Comparison of ENCODE assay signal across 24 cellular contexts in genomic region chr1:204198978-204199340, GRCh38. TPM values are rescaled to one million over a fixed set of nuclear protein-coding genes. Genes with fewer than 3 reads are reported as not detected.
DNase-seq lines count a peak whose midpoint lies in the region; ATAC-seq, FAIRE-seq and TF ChIP-seq lines count a peak whose summit lies in the region.
"Had no signal": no experiment of that assay in that cellular context is flagged by ENCODE, and none has a peak within 500 bp of the region (broad histone marks: within the 10 kb centered on the region; RNA-seq: fewer than 3 reads in every experiment).

No MANE protein-coding gene starts in this region.

- H3K27ac ChIP-seq in CD8-positive, alpha-beta T cell (ENCODE audit: low read depth, low read length) = no peak overlapping the region
- H3K27ac ChIP-seq in PC-3 (ENCODE audit: low read length) (peak overlapping the region; percentile 73), endothelial cell of umbilical vein (ENCODE audit: insufficient read depth, low read depth, low read length) (peak overlapping the region; percentile 87), trophoblast cell (ENCODE audit: low read depth, low read length) (peak overlapping the region; percentile 83)
- H3K27ac ChIP-seq: thoracic aorta had no signal

- peak overlapping the region; percentile 47 for H3K4ac ChIP-seq in trophoblast cell (ENCODE audit: low read depth, low read length)

- POLR2A ChIA-PET in CD8-positive, alpha-beta T cell (lab: Charles Lee) = interaction anchor here (0.8 kb wide), 1 partner anchor 183 kb away, joined by 3 read pairs; no protein-coding TSS in a partner anchor
- POLR2A ChIA-PET in PC-3 (lab: Charles Lee; ENCODE audit: unreplicated experiment) = interaction anchor here (0.8 to 1.3 kb wide), 3 partner anchors 19 to 317 kb away, joined by 3 to 6 read pairs (median 5); partner anchors contain the start of gene MDM4
- POLR2A ChIA-PET in endothelial cell of umbilical vein (lab: Charles Lee) = interaction anchor here (1.8 kb wide), 1 partner anchor 9 kb away, joined by 5 read pairs; no protein-coding TSS in a partner anchor

- no peak overlapping the region for H3K23ac ChIP-seq in trophoblast cell (ENCODE audit: low read length)

- H4K12ac ChIP-seq in trophoblast cell (ENCODE audit: low read depth, low read length) = peak overlapping the region; percentile 70

- no peak for FAIRE-seq in endothelial cell of umbilical vein (lab: Jason Lieb, UNC)

- H3K9me2 ChIP-seq in PC-3 (replicated peaks; ENCODE audit: low read length) = no peaks in the 10 kb centered on the region

- H3K18ac ChIP-seq in trophoblast cell (ENCODE audit: low read length) = peak overlapping the region; percentile 45

- peak overlapping the region; percentile 39 for H3K27ac Mint-ChIP-seq in CD8-positive, alpha-beta T cell
- H3K27ac Mint-ChIP-seq: activated CD4-positive, alpha-beta memory T cell treated with anti-CD3 and anti-CD28 coated beads for 36 hours; immature natural killer cell; natural killer cell had no signal

- no peak overlapping the region for H3K4me3 ChIP-seq in CD8-positive, alpha-beta T cell (ENCODE audit: low read depth, low read length)
- no peak overlapping the region for H3K4me3 ChIP-seq in PC-3 (ENCODE audit: low read length)
- H3K4me3 ChIP-seq in endothelial cell of umbilical vein (replicated peaks in 1 of 3; ENCODE audit: insufficient read depth in 1 of 3, low read depth in 1 of 3, low read length in 3 of 3) = no peak overlapping the region
- no peak overlapping the region for H3K4me3 ChIP-seq in trophoblast cell (ENCODE audit: low read depth, low read length)
- no peak overlapping the region for H3K4me3 ChIP-seq in foreskin fibroblast (ENCODE audit: low read depth in 1 of 2, low read length in 2 of 2)
- H3K4me3 ChIP-seq: lung, thoracic aorta had no signal

- BruUV-seq in PC-3 (replicated peaks; lab: Mats Ljungman, UMichigan) (TSS peak; percentile 81), endothelial cell of umbilical vein (replicated peaks; lab: Mats Ljungman, UMichigan) (no TSS peak)

- WGBS in trophoblast cell (ENCODE audit: extremely low coverage, insufficient coverage, insufficient read length) = no CpG with 5 or more reads among the region's 9 CpGs

- peak overlapping the region; percentile 70 for H2AK5ac ChIP-seq in trophoblast cell (ENCODE audit: low read length)

- no peak for TF ChIP-seq POLR2A in endothelial cell of umbilical vein (IDR thresholded peaks at IDR 0.05; ENCODE audit: low read depth, low read length)

- H3K4me3 Mint-ChIP-seq in CD8-positive, alpha-beta T cell = no peak overlapping the region
- H3K4me3 Mint-ChIP-seq: activated CD4-positive, alpha-beta memory T cell treated with anti-CD3 and anti-CD28 coated beads for 36 hours; immature natural killer cell; natural killer cell had no signal

- H3K27me3 ChIP-seq in CD8-positive, alpha-beta T cell (ENCODE audit: insufficient read depth, low read length) = no peaks in the 10 kb centered on the region
- H3K27me3 ChIP-seq in PC-3 (ENCODE audit: low read length) (no peaks in the 10 kb centered on the region), endothelial cell of umbilical vein (ENCODE audit: control insufficient read depth in 2 of 2, insufficient read depth in 2 of 2, low read length in 2 of 2) (no peaks in the 10 kb centered on the region), trophoblast cell (ENCODE audit: insufficient read depth, low read length) (no peaks in the 10 kb centered on the region)

- H3K14ac ChIP-seq in trophoblast cell (ENCODE audit: low read length) = peak overlapping the region; percentile 60

- peak overlapping the region; percentile 37 for H3K9ac ChIP-seq in PC-3 (ENCODE audit: low read length)
- H3K9ac ChIP-seq in endothelial cell of umbilical vein (replicated peaks; ENCODE audit: extremely low read depth, insufficient read depth, low read length) = peak overlapping the region; percentile 64
- no peak overlapping the region for H3K9ac ChIP-seq in trophoblast cell (ENCODE audit: low read length)

- dilution Hi-C loops in endothelial cell of umbilical vein (cut with MboI; ENCODE audit: extremely low pct_ligation_motif_present, low sequenced_read_pairs) = no loop called here

- peaks cover 18% of the 10 kb centered on the region for H3K79me1 ChIP-seq in trophoblast cell (ENCODE audit: low read length)

- TF ChIP-seq CTCF in CD8-positive, alpha-beta T cell (IDR thresholded peaks at IDR 0.05) = no peak
- TF ChIP-seq CTCF in PC-3 (conservative IDR thresholded peaks at IDR 0.05; ENCODE audit: low read depth, low read length) = no peak
- TF ChIP-seq CTCF in endothelial cell of umbilical vein (IDR thresholded peaks at IDR 0.05; ENCODE audit: extremely low read depth in 1 of 2, insufficient read depth in 1 of 2, low read depth in 1 of 2, low read length in 2 of 2) = no peak
- no peak for TF ChIP-seq CTCF in foreskin fibroblast (IDR thresholded peaks at IDR 0.05; ENCODE audit: low read depth, low read length)

- H3K4me2 ChIP-seq in PC-3 (ENCODE audit: low read length) = peak overlapping the region; percentile 63
- peak overlapping the region; percentile 5 for H3K4me2 ChIP-seq in endothelial cell of umbilical vein (ENCODE audit: insufficient read depth, low read length)
- peak overlapping the region; percentile 25 for H3K4me2 ChIP-seq in trophoblast cell (ENCODE audit: low read length)

- H3F3A ChIP-seq in PC-3 (ENCODE audit: low read length, unreplicated experiment) = no peaks in the 10 kb centered on the region

- H4K20me1 ChIP-seq in PC-3 (ENCODE audit: low read length) (no peaks in the 10 kb centered on the region), endothelial cell of umbilical vein (replicated peaks; ENCODE audit: control insufficient read depth, extremely low read depth, insufficient read depth, low read length) (no peaks in the 10 kb centered on the region)

- peak overlapping the region; percentile 87 for H2BK120ac ChIP-seq in trophoblast cell (ENCODE audit: insufficient read depth, low read length, poor library complexity)

- peak overlapping the region; percentile 80 for H2BK5ac ChIP-seq in trophoblast cell (ENCODE audit: low read depth, low read length, poor library complexity)

- no peaks in the 10 kb centered on the region for H3K36me3 Mint-ChIP-seq in CD8-positive, alpha-beta T cell
- H3K36me3 Mint-ChIP-seq: activated CD4-positive, alpha-beta memory T cell treated with anti-CD3 and anti-CD28 coated beads for 36 hours; immature natural killer cell; natural killer cell had no signal

- H3K4me1 Mint-ChIP-seq in CD8-positive, alpha-beta T cell (ENCODE audit: low read depth) = peaks cover 17% of the 10 kb centered on the region

- H3K79me2 ChIP-seq in PC-3 (ENCODE audit: low read length) = no peaks in the 10 kb centered on the region
- no peaks in the 10 kb centered on the region for H3K79me2 ChIP-seq in endothelial cell of umbilical vein (ENCODE audit: control insufficient read depth, insufficient read depth, low read length)
- H3K79me2 ChIP-seq in trophoblast cell (ENCODE audit: control insufficient read depth, insufficient read depth, low read length, poor library complexity) = peaks cover 2% of the 10 kb centered on the region

- H2AFZ ChIP-seq in PC-3 (ENCODE audit: low read length) (peak overlapping the region; percentile 55; the same call in 1 of the 2 replicates), endothelial cell of umbilical vein (ENCODE audit: low read depth, low read length) (peak overlapping the region; percentile 25), trophoblast cell (ENCODE audit: insufficient read depth, low read length, poor library complexity) (peak overlapping the region; percentile 66)

- CTCF ChIA-PET in CD8-positive, alpha-beta T cell (lab: Charles Lee) = interaction anchor here (1.0 to 2.2 kb wide), 5 partner anchors 8 to 165 kb away, joined by 3 to 17 read pairs (median 7); no protein-coding TSS in a partner anchor
- CTCF ChIA-PET in PC-3 (lab: Charles Lee) (interaction anchor here (0.5 to 2.4 kb wide), 12 partner anchors 8 to 341 kb away, joined by 3 to 70 read pairs (median 6); partner anchors contain the start of genes GOLT1A and REN), endothelial cell of umbilical vein (lab: Charles Lee) (interaction anchor here (0.9 to 11.0 kb wide), 10 partner anchors 8 to 338 kb away, joined by 3 to 770 read pairs (median 6); partner anchors contain the start of genes GOLT1A, REN and SNRPE)

- H3K27me3 Mint-ChIP-seq in CD8-positive, alpha-beta T cell (ENCODE audit: low read depth) = peaks cover 4% of the 10 kb centered on the region

- intact Hi-C loops in CD8-positive, alpha-beta T cell (cut with DNase I, micrococcal nuclease) = no loop called here
- intact Hi-C loops in PC-3 (cut with micrococcal nuclease) = loop anchor here (1.0 to 2.0 kb wide), 4 partner anchors 28 to 338 kb away; partner anchors contain the start of gene SNRPE
- intact Hi-C loops in endothelial cell of umbilical vein (cut with micrococcal nuclease) = loop anchor here (1.0 to 2.0 kb wide), 5 partner anchors 9 to 338 kb away; partner anchors contain the start of gene SNRPE

- peak overlapping the region; percentile 80 for H2BK12ac ChIP-seq in trophoblast cell (ENCODE audit: low read length)

- no peaks in the 10 kb centered on the region for H3K9me3 Mint-ChIP-seq in CD8-positive, alpha-beta T cell
- H3K9me3 Mint-ChIP-seq: activated CD4-positive, alpha-beta memory T cell treated with anti-CD3 and anti-CD28 coated beads for 36 hours; immature natural killer cell; natural killer cell had no signal

- no peaks in the 10 kb centered on the region for H3K9me1 ChIP-seq in endothelial cell of umbilical vein (replicated peaks; ENCODE audit: control insufficient read depth, extremely low read depth, insufficient read depth, low read length)

- H4K8ac ChIP-seq in trophoblast cell (ENCODE audit: low read depth, low read length) = peak overlapping the region; percentile 83

- no peak for DNase-seq in CD8-positive, alpha-beta T cell
- DNase-seq in PC-3 (no peak), endothelial cell of umbilical vein (ENCODE audit: low read depth, low spot score) (no peak), trophoblast cell (peak; percentile 6 to 23), SIG-M5 treated with dmso at 0.1 percent for 504 hours (lab: John Stamatoyannopoulos, UW; ENCODE audit: unreplicated experiment) (no peak), foreskin fibroblast (no peak), cerebellar cortex (ENCODE audit: low spot score) (no peak)
- DNase-seq: activated CD4-positive, alpha-beta memory T cell treated with anti-CD3 and anti-CD28 coated beads for 36 hours; activated naive CD4-positive, alpha-beta T cell; activated T-cell treated with anti-CD3 and anti-CD28 coated beads for 4 hours; cerebellar nuclear complex; effector CD8-positive, alpha-beta T cell; immature natural killer cell; Karpas-422; natural killer cell; NCI-H2029 treated with DMSO at 0.1 percent for 48 hours; SHP77; stimulated activated CD4-positive, alpha-beta T cell treated with anti-CD3 and anti-CD28 coated beads, Interleukin-12 subunit alpha, Interleukin-12 subunit beta, amount 100 ng/mL, for 4 hours; T-helper 2 cell had no signal

- no peaks in the 10 kb centered on the region for H3K36me3 ChIP-seq in CD8-positive, alpha-beta T cell (ENCODE audit: insufficient read depth, low read length)
- H3K36me3 ChIP-seq in PC-3 (ENCODE audit: low read depth, low read length) (no peaks in the 10 kb centered on the region), endothelial cell of umbilical vein (ENCODE audit: control insufficient read depth in 2 of 2, extremely low read depth in 1 of 2, insufficient read depth in 2 of 2, low read length in 2 of 2) (no peaks in the 10 kb centered on the region), trophoblast cell (ENCODE audit: control insufficient read depth in 1 of 2, insufficient read depth in 2 of 2, low read length in 2 of 2) (no peaks in the 10 kb centered on the region)
- H3K36me3 ChIP-seq: thoracic aorta had no signal

- ATAC-seq in CD8-positive, alpha-beta T cell = no peak
- ATAC-seq in PC-3 (peak; percentile 4), HG02763 (IDR thresholded peaks at IDR 0.05; ENCODE audit: unreplicated experiment) (no peak)
- ATAC-seq: natural killer cell had no signal

- H4K91ac ChIP-seq in trophoblast cell (ENCODE audit: low read depth, low read length) = peak overlapping the region; percentile 80

- H3K4me1 ChIP-seq in CD8-positive, alpha-beta T cell (ENCODE audit: insufficient read depth, low read length) = peaks cover 8% of the 10 kb centered on the region
- H3K4me1 ChIP-seq in PC-3 (ENCODE audit: insufficient read depth, low read length) = peaks cover 37% of the 10 kb centered on the region
- H3K4me1 ChIP-seq in endothelial cell of umbilical vein (ENCODE audit: control insufficient read depth, extremely low read depth, insufficient read depth, low read length) = peaks cover 32% of the 10 kb centered on the region
- peaks cover 26 to 30% of the 10 kb centered on the region in 2 experiments for H3K4me1 ChIP-seq in trophoblast cell (ENCODE audit: control insufficient read depth in 1 of 2, insufficient read depth in 2 of 2, low read length in 2 of 2)

- H3K9me3 ChIP-seq in CD8-positive, alpha-beta T cell (ENCODE audit: low read length) = no peaks in the 10 kb centered on the region
- H3K9me3 ChIP-seq in PC-3 (ENCODE audit: low read length) = no peaks in the 10 kb centered on the region
- no peaks in the 10 kb centered on the region for H3K9me3 ChIP-seq in endothelial cell of umbilical vein (replicated peaks; ENCODE audit: control insufficient read depth, insufficient read depth, low read length)
- H3K9me3 ChIP-seq in trophoblast cell (ENCODE audit: insufficient read depth, low read depth, low read length) = peaks cover 5% of the 10 kb centered on the region
- H3K9me3 ChIP-seq: thoracic aorta had no signal

RNA-seq across cellular contexts. Expression of gene KISS1, which starts 2.7 kb away (rescaled TPM):
- not detected for total RNA-seq in CD8-positive, alpha-beta T cell
- total RNA-seq in PC-3 (2014; rRNA removed) (6.0 and 12.3 TPM in 2 replicates), endothelial cell of umbilical vein (1.00 and 3.9 TPM in 2 replicates)
- polyA plus RNA-seq in endothelial cell of umbilical vein = 0.22 and 0.60 TPM in 2 replicates
- polyA plus RNA-seq in endothelial cell of umbilical vein (2011; cell fraction: cytosol; rRNA removed) = 0.32 TPM in 1 of 2 replicates, not detected in the other
- polyA plus RNA-seq in endothelial cell of umbilical vein (2011; cell fraction: nucleus; rRNA removed) = not detected in 2 replicates
- 0.47 and 0.87 TPM in 2 replicates for polyA plus RNA-seq in endothelial cell of umbilical vein (2012)
- not detected in 2 replicates for polyA minus RNA-seq in endothelial cell of umbilical vein
- polyA minus RNA-seq in endothelial cell of umbilical vein (2011; cell fraction: cytosol; rRNA and poly(A)+ RNA removed) = not detected
- polyA minus RNA-seq in endothelial cell of umbilical vein (2011; cell fraction: nucleus; rRNA and poly(A)+ RNA removed) = not detected in 2 replicates
- 0.08 TPM in 1 of 2 replicates, not detected in the other for polyA plus RNA-seq in trophoblast cell (2013)
- total RNA-seq: activated CD4-positive, alpha-beta memory T cell treated with anti-CD3 and anti-CD28 coated beads for 36 hours; lung; natural killer cell; thoracic aorta had no signal
- polyA plus RNA-seq: immature natural killer cell had no signal

RNA-seq across cellular contexts. Expression of gene GOLT1A, which starts 14.8 kb away (rescaled TPM):
- total RNA-seq in CD8-positive, alpha-beta T cell = not detected
- total RNA-seq in PC-3 (2014; rRNA removed) = 4.9 and 13.3 TPM in 2 replicates
- not detected in 2 replicates for total RNA-seq in endothelial cell of umbilical vein
- not detected in 2 replicates for polyA plus RNA-seq in endothelial cell of umbilical vein
- polyA plus RNA-seq in endothelial cell of umbilical vein (2011; cell fraction: cytosol; rRNA removed) = not detected in 2 replicates
- not detected in 2 replicates for polyA plus RNA-seq in endothelial cell of umbilical vein (2011; cell fraction: nucleus; rRNA removed)
- polyA plus RNA-seq in endothelial cell of umbilical vein (2012) = not detected in 2 replicates
- polyA minus RNA-seq in endothelial cell of umbilical vein = not detected in 2 replicates
- not detected for polyA minus RNA-seq in endothelial cell of umbilical vein (2011; cell fraction: cytosol; rRNA and poly(A)+ RNA removed)
- polyA minus RNA-seq in endothelial cell of umbilical vein (2011; cell fraction: nucleus; rRNA and poly(A)+ RNA removed) = not detected in 2 replicates
- 0.74 and 0.76 TPM in 2 replicates for polyA plus RNA-seq in trophoblast cell (2013)
- total RNA-seq: Daoy, natural killer cell, thoracic aorta had no signal
- polyA plus RNA-seq: fibroblast of lung, immature natural killer cell had no signal

RNA-seq across cellular contexts. Expression of gene REN, which starts 32.8 kb away (rescaled TPM):
- not detected for total RNA-seq in CD8-positive, alpha-beta T cell
- total RNA-seq in PC-3 (2014; rRNA removed) = 2.7 and 3.1 TPM in 2 replicates
- total RNA-seq in endothelial cell of umbilical vein = not detected in 2 replicates
- 0.11 TPM in 1 of 2 replicates, not detected in the other for polyA plus RNA-seq in endothelial cell of umbilical vein
- not detected in 2 replicates for polyA plus RNA-seq in endothelial cell of umbilical vein (2011; cell fraction: cytosol; rRNA removed)
- polyA plus RNA-seq in endothelial cell of umbilical vein (2011; cell fraction: nucleus; rRNA removed) = 0.13 TPM in 1 of 2 replicates, not detected in the other
- not detected in 2 replicates for polyA plus RNA-seq in endothelial cell of umbilical vein (2012)
- 0.25 TPM in 1 of 2 replicates, not detected in the other for polyA minus RNA-seq in endothelial cell of umbilical vein
- polyA minus RNA-seq in endothelial cell of umbilical vein (2011; cell fraction: cytosol; rRNA and poly(A)+ RNA removed) = not detected
- not detected in 2 replicates for polyA minus RNA-seq in endothelial cell of umbilical vein (2011; cell fraction: nucleus; rRNA and poly(A)+ RNA removed)
- polyA plus RNA-seq in trophoblast cell (2013) = 0.04 TPM in 1 of 2 replicates, not detected in the other
- total RNA-seq: activated CD4-positive, alpha-beta memory T cell treated with anti-CD3 and anti-CD28 coated beads for 36 hours; Daoy; natural killer cell; thoracic aorta had no signal
- polyA plus RNA-seq: immature natural killer cell had no signal

RNA-seq across cellular contexts. Expression of gene ETNK2, which starts 47.1 kb away (rescaled TPM):
- 10 to 100 TPM; 13.4 to 17.0 TPM for total RNA-seq in CD8-positive, alpha-beta T cell
- 24.5 and 37.1 TPM in 2 replicates for total RNA-seq in PC-3 (2014; rRNA removed)
- total RNA-seq in endothelial cell of umbilical vein = 13.5 and 15.5 TPM in 2 replicates
- 27.5 and 32.9 TPM in 2 replicates for polyA plus RNA-seq in endothelial cell of umbilical vein
- 21.2 and 23.3 TPM in 2 replicates for polyA plus RNA-seq in endothelial cell of umbilical vein (2011; cell fraction: cytosol; rRNA removed)
- 12.9 and 13.5 TPM in 2 replicates for polyA plus RNA-seq in endothelial cell of umbilical vein (2011; cell fraction: nucleus; rRNA removed)
- polyA plus RNA-seq in endothelial cell of umbilical vein (2012) = 17.5 and 18.0 TPM in 2 replicates
- 37.9 and 50.1 TPM in 2 replicates for polyA minus RNA-seq in endothelial cell of umbilical vein
- not detected for polyA minus RNA-seq in endothelial cell of umbilical vein (2011; cell fraction: cytosol; rRNA and poly(A)+ RNA removed)
- polyA minus RNA-seq in endothelial cell of umbilical vein (2011; cell fraction: nucleus; rRNA and poly(A)+ RNA removed) = 9.8 and 10.2 TPM in 2 replicates
- polyA plus RNA-seq in trophoblast cell (2013) = 7.7 and 8.1 TPM in 2 replicates

Comparison
In these comparisons a context has a peak if more than half of its experiments do, and no peak if none do; other contexts are left out.
1. DNase-seq: peak in trophoblast cell (2 of 2); none in CD8-positive, alpha-beta T cell (0 of 7), PC-3 (single experiment), endothelial cell of umbilical vein (single experiment), SIG-M5 treated with dmso at 0.1 percent for 504 hours (single experiment), foreskin fibroblast (0 of 2) and cerebellar cortex (single experiment).
2. H3K4me2 ChIP-seq: peak in every context shown above with its lines; median percentile 63 in PC-3; 25 in trophoblast cell; 5 in endothelial cell of umbilical vein.
3. intact Hi-C loops: an anchor here in PC-3 (1.0 to 2.0 kb wide) and endothelial cell of umbilical vein (1.0 to 2.0 kb wide); none called in CD8-positive, alpha-beta T cell.
4. Peak in every context shown above with its lines, with median percentiles within 50 percentile points of each other: H2AFZ ChIP-seq.